In the genomic region with DNA sequence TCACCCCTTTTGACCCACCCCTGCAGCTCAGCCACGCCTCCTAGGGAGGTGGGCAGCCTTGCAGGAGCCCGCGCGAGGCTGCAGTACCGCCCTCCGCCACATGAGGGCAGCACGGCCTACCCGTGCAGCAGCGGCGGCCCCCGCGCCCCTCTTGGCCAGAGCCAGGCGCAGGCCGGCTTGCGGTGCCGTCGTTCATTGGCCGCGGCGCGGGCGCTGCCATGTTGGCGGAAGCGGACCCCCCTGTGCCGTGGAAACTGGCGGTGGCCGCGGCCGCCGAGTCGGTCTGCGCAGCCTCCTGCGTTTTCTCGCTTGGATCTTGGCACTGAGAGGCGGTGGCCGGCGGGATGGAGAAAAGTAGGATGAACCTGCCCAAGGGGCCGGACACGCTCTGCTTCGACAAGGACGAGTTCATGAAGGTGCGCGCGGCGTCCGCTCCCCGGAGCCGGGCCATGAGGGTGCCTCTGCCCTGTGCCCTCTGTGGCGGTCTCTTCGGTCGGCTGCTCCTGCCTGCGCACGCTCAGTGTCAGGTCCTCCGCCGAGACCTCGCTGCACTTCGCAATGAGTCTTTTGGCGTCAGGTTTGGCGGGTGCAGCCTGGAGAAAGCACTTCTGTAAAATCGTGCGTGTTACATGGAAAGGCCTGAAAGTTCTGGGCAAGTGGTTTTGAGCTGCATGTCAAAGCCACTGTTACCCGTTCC, we compare ENCODE assay signal across 1 cellular context.
TF ChIP-seq lines count a peak whose summit lies in the region.

TSS of gene COG2 (plus strand) at position 219 of the 697 bp plus-strand sequence. CDS start at position 345, 126 bp downstream.

TF ChIP-seq in HepG2, 621 proteins besides CTCF, POLR2A, EP300 and RAD21 (continues in another document):
- TF ChIP-seq MIER2 (CRISPR knock-in tag; IDR thresholded peaks at IDR 0.05) (0 out of 2 replicates have a peak, but pooled peaks have one; percentile 26), ZNF333 (CRISPR knock-in tag; IDR thresholded peaks at IDR 0.05; ENCODE audit: borderline replicate concordance) (peak; percentile 90; the same call in 1 of the 2 replicates), KLF9 (CRISPR knock-in tag; IDR thresholded peaks at IDR 0.05; ENCODE audit: low read depth) (0 out of 2 replicates have a peak, but pooled peaks have one; percentile 28), GRHL1 (CRISPR knock-in tag; conservative IDR thresholded peaks at IDR 0.05) (no peak), MZF1 (CRISPR knock-in tag; IDR thresholded peaks at IDR 0.05; ENCODE audit: borderline replicate concordance) (no peak), KLF6 (CRISPR knock-in tag; IDR thresholded peaks at IDR 0.05) (peak; percentile 84; the same call in 1 of the 2 replicates), NCOA5 (CRISPR knock-in tag; IDR thresholded peaks at IDR 0.05) (no peak), REL (CRISPR knock-in tag; conservative IDR thresholded peaks at IDR 0.05) (peak; percentile 59; the same call in 1 of the 2 replicates), ZNF20 (CRISPR knock-in tag; IDR thresholded peaks at IDR 0.05) (no peak), DNMT3B (CRISPR knock-in tag; conservative IDR thresholded peaks at IDR 0.05) (no peak), SNAPC2 (CRISPR knock-in tag; IDR thresholded peaks at IDR 0.05) (no peak), SIX4 (CRISPR knock-in tag; IDR thresholded peaks at IDR 0.05) (peak; percentile 27; the same call in 1 of the 2 replicates), SMARCC2 (IDR thresholded peaks at IDR 0.05) (no peak), FOXJ3 (CRISPR knock-in tag; IDR thresholded peaks at IDR 0.05; ENCODE audit: borderline replicate concordance) (0 out of 2 replicates have a peak, but pooled peaks have one; percentile 65), BCL3 (CRISPR knock-in tag; IDR thresholded peaks at IDR 0.05) (peak; percentile 91), TCF7L2 (IDR thresholded peaks at IDR 0.05; ENCODE audit: low read depth, low read length) (no peak), HNRNPL (IDR thresholded peaks at IDR 0.05; ENCODE audit: low read depth, low read length) (peak; percentile 66; the same call in 1 of the 2 replicates), SRY (CRISPR knock-in tag; IDR thresholded peaks at IDR 0.05) (peak; percentile 90; the same call in 1 of the 2 replicates), ZKSCAN1 (IDR thresholded peaks at IDR 0.05; ENCODE audit: low read length) (no peak), FIP1L1 (IDR thresholded peaks at IDR 0.05; ENCODE audit: borderline replicate concordance, insufficient read depth, low read depth, low read length) (no peak), SALL1 (CRISPR knock-in tag; IDR thresholded peaks at IDR 0.05) (peak; percentile 94), ZNF569 (CRISPR knock-in tag; IDR thresholded peaks at IDR 0.05; ENCODE audit: borderline replicate concordance) (0 out of 2 replicates have a peak, but pooled peaks have one; percentile 36), ELF3 (CRISPR knock-in tag; IDR thresholded peaks at IDR 0.05) (peak; percentile 86), ZNF24 (IDR thresholded peaks at IDR 0.05) (no peak), ZNF552 (CRISPR knock-in tag; IDR thresholded peaks at IDR 0.05; ENCODE audit: borderline replicate concordance) (0 out of 2 replicates have a peak, but pooled peaks have one; percentile 61), SUZ12 (IDR thresholded peaks at IDR 0.05; ENCODE audit: low read depth, low read length) (no peak), ISL2 (CRISPR knock-in tag; IDR thresholded peaks at IDR 0.05) (peak; percentile 79), ZNF260 (CRISPR knock-in tag; IDR thresholded peaks at IDR 0.05; ENCODE audit: borderline replicate concordance, low read depth) (0 out of 2 replicates have a peak, but pooled peaks have one; percentile 68), HIVEP1 (CRISPR knock-in tag; IDR thresholded peaks at IDR 0.05) (peak; percentile 58; the same call in 1 of the 2 replicates), ZFAT (CRISPR knock-in tag; conservative IDR thresholded peaks at IDR 0.05) (no peak), HMG20B (CRISPR knock-in tag; conservative IDR thresholded peaks at IDR 0.05) (no peak), THRA (CRISPR knock-in tag; IDR thresholded peaks at IDR 0.05; ENCODE audit: borderline replicate concordance) (peak; percentile 77), MAFK (conservative IDR thresholded peaks at IDR 0.05 in 1 of 2, IDR thresholded peaks at IDR 0.05 in 1 of 2; ENCODE audit: low read length in 2 of 2) (no peak), KLF15 (CRISPR knock-in tag; IDR thresholded peaks at IDR 0.05; ENCODE audit: borderline replicate concordance) (0 out of 2 replicates have a peak, but pooled peaks have one; percentile 41), ZBTB7B (CRISPR knock-in tag; IDR thresholded peaks at IDR 0.05) (peak; percentile 84), ZNF570 (CRISPR knock-in tag; IDR thresholded peaks at IDR 0.05; ENCODE audit: borderline replicate concordance) (no peak), ZNF577 (CRISPR knock-in tag; IDR thresholded peaks at IDR 0.05; ENCODE audit: borderline replicate concordance, low read depth) (no peak), ZNF572 (CRISPR knock-in tag; IDR thresholded peaks at IDR 0.05) (0 out of 2 replicates have a peak, but pooled peaks have one; percentile 89), HOXA3 (CRISPR knock-in tag; IDR thresholded peaks at IDR 0.05) (peak; percentile 97), ZMYM4 (CRISPR knock-in tag; IDR thresholded peaks at IDR 0.05) (peak; percentile 99), TRIM24 (CRISPR knock-in tag; IDR thresholded peaks at IDR 0.05) (no peak), KAT2B (IDR thresholded peaks at IDR 0.05; ENCODE audit: borderline replicate concordance, low read depth, low read length) (no peak), MTERF4 (CRISPR knock-in tag; IDR thresholded peaks at IDR 0.05) (peak; percentile 82), ASH2L (IDR thresholded peaks at IDR 0.05; ENCODE audit: insufficient read length, low read depth, low read length) (peak; percentile 99), ZNF790 (CRISPR knock-in tag; IDR thresholded peaks at IDR 0.05; ENCODE audit: borderline replicate concordance) (no peak; the same call in 1 of the 2 replicates), RBAK (CRISPR knock-in tag; IDR thresholded peaks at IDR 0.05) (no peak)
- TF ChIP-seq, protein P1, sequence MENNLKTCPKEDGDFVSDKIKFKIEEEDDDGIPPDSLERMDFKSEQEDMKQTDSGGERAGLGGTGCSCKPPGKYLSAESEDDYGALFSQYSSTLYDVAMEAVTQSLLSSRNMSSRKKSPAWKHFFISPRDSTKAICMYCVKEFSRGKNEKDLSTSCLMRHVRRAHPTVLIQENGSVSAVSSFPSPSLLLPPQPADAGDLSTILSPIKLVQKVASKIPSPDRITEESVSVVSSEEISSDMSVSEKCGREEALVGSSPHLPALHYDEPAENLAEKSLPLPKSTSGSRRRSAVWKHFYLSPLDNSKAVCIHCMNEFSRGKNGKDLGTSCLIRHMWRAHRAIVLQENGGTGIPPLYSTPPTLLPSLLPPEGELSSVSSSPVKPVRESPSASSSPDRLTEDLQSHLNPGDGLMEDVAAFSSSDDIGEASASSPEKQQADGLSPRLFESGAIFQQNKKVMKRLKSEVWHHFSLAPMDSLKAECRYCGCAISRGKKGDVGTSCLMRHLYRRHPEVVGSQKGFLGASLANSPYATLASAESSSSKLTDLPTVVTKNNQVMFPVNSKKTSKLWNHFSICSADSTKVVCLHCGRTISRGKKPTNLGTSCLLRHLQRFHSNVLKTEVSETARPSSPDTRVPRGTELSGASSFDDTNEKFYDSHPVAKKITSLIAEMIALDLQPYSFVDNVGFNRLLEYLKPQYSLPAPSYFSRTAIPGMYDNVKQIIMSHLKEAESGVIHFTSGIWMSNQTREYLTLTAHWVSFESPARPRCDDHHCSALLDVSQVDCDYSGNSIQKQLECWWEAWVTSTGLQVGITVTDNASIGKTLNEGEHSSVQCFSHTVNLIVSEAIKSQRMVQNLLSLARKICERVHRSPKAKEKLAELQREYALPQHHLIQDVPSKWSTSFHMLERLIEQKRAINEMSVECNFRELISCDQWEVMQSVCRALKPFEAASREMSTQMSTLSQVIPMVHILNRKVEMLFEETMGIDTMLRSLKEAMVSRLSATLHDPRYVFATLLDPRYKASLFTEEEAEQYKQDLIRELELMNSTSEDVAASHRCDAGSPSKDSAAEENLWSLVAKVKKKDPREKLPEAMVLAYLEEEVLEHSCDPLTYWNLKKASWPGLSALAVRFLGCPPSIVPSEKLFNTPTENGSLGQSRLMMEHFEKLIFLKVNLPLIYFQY (CRISPR knock-in tag; IDR thresholded peaks at IDR 0.05; ENCODE audit: borderline replicate concordance), result no peak
- TF ChIP-seq, protein P2, sequence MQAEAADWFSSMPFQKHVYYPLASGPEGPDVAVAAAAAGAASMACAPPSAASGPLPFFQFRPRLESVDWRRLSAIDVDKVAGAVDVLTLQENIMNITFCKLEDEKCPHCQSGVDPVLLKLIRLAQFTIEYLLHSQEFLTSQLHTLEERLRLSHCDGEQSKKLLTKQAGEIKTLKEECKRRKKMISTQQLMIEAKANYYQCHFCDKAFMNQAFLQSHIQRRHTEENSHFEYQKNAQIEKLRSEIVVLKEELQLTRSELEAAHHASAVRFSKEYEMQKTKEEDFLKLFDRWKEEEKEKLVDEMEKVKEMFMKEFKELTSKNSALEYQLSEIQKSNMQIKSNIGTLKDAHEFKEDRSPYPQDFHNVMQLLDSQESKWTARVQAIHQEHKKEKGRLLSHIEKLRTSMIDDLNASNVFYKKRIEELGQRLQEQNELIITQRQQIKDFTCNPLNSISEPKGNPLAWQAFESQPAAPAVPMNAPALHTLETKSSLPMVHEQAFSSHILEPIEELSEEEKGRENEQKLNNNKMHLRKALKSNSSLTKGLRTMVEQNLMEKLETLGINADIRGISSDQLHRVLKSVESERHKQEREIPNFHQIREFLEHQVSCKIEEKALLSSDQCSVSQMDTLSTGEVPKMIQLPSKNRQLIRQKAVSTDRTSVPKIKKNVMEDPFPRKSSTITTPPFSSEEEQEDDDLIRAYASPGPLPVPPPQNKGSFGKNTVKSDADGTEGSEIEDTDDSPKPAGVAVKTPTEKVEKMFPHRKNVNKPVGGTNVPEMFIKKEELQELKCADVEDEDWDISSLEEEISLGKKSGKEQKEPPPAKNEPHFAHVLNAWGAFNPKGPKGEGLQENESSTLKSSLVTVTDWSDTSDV (CRISPR knock-in tag; IDR thresholded peaks at IDR 0.05), result no peak
- TF ChIP-seq, protein P3, sequence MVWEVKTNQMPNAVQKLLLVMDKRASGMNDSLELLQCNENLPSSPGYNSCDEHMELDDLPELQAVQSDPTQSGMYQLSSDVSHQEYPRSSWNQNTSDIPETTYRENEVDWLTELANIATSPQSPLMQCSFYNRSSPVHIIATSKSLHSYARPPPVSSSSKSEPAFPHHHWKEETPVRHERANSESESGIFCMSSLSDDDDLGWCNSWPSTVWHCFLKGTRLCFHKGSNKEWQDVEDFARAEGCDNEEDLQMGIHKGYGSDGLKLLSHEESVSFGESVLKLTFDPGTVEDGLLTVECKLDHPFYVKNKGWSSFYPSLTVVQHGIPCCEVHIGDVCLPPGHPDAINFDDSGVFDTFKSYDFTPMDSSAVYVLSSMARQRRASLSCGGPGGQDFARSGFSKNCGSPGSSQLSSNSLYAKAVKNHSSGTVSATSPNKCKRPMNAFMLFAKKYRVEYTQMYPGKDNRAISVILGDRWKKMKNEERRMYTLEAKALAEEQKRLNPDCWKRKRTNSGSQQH (CRISPR knock-in tag; IDR thresholded peaks at IDR 0.05; ENCODE audit: low read depth), result peak; percentile 66
- TF ChIP-seq, protein P4, sequence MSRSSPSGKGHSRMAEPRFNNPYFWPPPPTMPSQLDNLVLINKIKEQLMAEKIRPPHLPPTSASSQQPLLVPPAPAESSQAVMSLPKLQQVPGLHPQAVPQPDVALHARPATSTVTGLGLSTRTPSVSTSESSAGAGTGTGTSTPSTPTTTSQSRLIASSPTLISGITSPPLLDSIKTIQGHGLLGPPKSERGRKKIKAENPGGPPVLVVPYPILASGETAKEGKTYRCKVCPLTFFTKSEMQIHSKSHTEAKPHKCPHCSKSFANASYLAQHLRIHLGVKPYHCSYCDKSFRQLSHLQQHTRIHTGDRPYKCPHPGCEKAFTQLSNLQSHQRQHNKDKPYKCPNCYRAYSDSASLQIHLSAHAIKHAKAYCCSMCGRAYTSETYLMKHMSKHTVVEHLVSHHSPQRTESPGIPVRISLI (CRISPR knock-in tag; IDR thresholded peaks at IDR 0.05; ENCODE audit: borderline replicate concordance), result peak; percentile 45; the same call in 1 of the 2 replicates
